ENCODE assay signal across 24 cellular contexts in the genomic region with DNA sequence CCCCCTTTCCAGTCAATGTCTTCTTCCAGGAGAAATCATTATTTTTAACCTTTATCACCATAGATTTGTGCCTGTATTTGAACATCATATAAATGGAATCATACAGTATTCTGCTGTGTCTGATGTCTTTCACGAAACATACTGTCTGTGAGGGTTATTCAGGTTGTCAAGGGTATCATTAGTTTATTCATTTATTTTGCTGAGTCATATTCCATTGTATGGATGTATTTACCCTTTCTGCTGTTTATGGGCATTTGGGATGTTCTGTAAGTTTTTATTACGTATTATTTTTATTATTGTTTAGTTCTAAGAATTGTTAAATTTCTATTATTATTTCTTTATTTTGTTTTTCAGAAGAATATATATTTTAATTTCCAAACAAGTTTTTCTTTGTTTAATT. TPM values are rescaled to one million over a fixed set of nuclear protein-coding genes. Genes with fewer than 3 reads are reported as not detected.
"Had no signal": no experiment of that assay in that cellular context is flagged by ENCODE, and none has a peak within 500 bp of the region (broad histone marks: within the 10 kb centered on the region; RNA-seq: fewer than 3 reads in every experiment).

No MANE protein-coding gene starts in this region.

- H3K36me3 ChIP-seq: breast epithelium had no signal

- H3K9me3 Mint-ChIP-seq: activated CD4-positive, alpha-beta T cell treated with anti-CD3 and anti-CD28 coated beads, Interleukin-2, amount 10 ng/mL, durations not matched to agents 7 days and 5 days; activated naive CD4-positive, alpha-beta T cell treated with anti-CD3 and anti-CD28 coated beads, Interleukin-2, amount 50 U/mL, for 24 hours; immature natural killer cell; nephron progenitor cell; stimulated activated effector memory CD8-positive, alpha-beta T cell treated with anti-CD3 and anti-CD28 coated beads, Interleukin-12 subunit alpha, Interleukin-12 subunit beta, amount 100 ng/mL, for 72 hours had no signal

- DNase-seq: activated CD4-positive, alpha-beta T cell treated with anti-CD3 and anti-CD28 coated beads, Interleukin-2, amount 10 ng/mL, durations not matched to agents 7 days and 5 days; activated CD8-positive, alpha-beta memory T cell treated with anti-CD3 and anti-CD28 coated beads for 24 hours; activated CD8-positive, alpha-beta memory T cell treated with anti-CD3 and anti-CD28 coated beads, Interleukin-2, amount 50 U/mL, for 48 hours; activated gamma-delta T cell; cerebellar nuclear complex; effector CD4-positive, alpha-beta T cell; esophagus squamous epithelium; immature natural killer cell; kidney glomerular epithelial cell; left ventricle myocardium inferior; nephron progenitor cell; nucleus accumbens; stimulated activated CD4-positive, alpha-beta T cell treated with anti-CD3 and anti-CD28 coated beads, Interleukin-4, amount 100 ng/mL, for 24 hours; T-helper 1 cell; T1000 had no signal

- H3K27me3 Mint-ChIP-seq: activated CD4-positive, alpha-beta T cell treated with anti-CD3 and anti-CD28 coated beads, Interleukin-2, amount 10 ng/mL, durations not matched to agents 7 days and 5 days; activated naive CD4-positive, alpha-beta T cell treated with anti-CD3 and anti-CD28 coated beads, Interleukin-2, amount 50 U/mL, for 24 hours had no signal

- H3K4me1 ChIP-seq: ascending aorta, breast epithelium, esophagus squamous epithelium, left ventricle myocardium inferior, sigmoid colon, upper lobe of right lung had no signal

- H3K27ac Mint-ChIP-seq: activated CD4-positive, alpha-beta T cell treated with anti-CD3 and anti-CD28 coated beads, Interleukin-2, amount 10 ng/mL, durations not matched to agents 7 days and 5 days; immature natural killer cell; nephron progenitor cell; stimulated activated effector memory CD8-positive, alpha-beta T cell treated with anti-CD3 and anti-CD28 coated beads, Interleukin-12 subunit alpha, Interleukin-12 subunit beta, amount 100 ng/mL, for 72 hours had no signal

- H3K27me3 ChIP-seq: ascending aorta, breast epithelium, esophagus squamous epithelium, sigmoid colon, upper lobe of right lung had no signal

- H3K4me3 ChIP-seq: ascending aorta, breast epithelium, esophagus squamous epithelium, left ventricle myocardium inferior, sigmoid colon, upper lobe of right lung had no signal

- FAIRE-seq: endothelial cell of umbilical vein had no signal

- H3K4me1 Mint-ChIP-seq: activated CD4-positive, alpha-beta T cell treated with anti-CD3 and anti-CD28 coated beads, Interleukin-2, amount 10 ng/mL, durations not matched to agents 7 days and 5 days; activated naive CD4-positive, alpha-beta T cell treated with anti-CD3 and anti-CD28 coated beads, Interleukin-2, amount 50 U/mL, for 24 hours; immature natural killer cell; nephron progenitor cell; stimulated activated effector memory CD8-positive, alpha-beta T cell treated with anti-CD3 and anti-CD28 coated beads, Interleukin-12 subunit alpha, Interleukin-12 subunit beta, amount 100 ng/mL, for 72 hours had no signal

- ATAC-seq: activated CD4-positive, CD25-positive, alpha-beta regulatory T cell treated with anti-CD3 and anti-CD28 coated beads, Interleukin-2, amount 50 U/mL, for 24 hours; stimulated activated effector memory CD8-positive, alpha-beta T cell treated with anti-CD3 and anti-CD28 coated beads, Interleukin-12 subunit alpha, Interleukin-12 subunit beta, amount 100 ng/mL, for 72 hours; upper lobe of right lung had no signal

- H3K4me3 Mint-ChIP-seq: activated CD4-positive, alpha-beta T cell treated with anti-CD3 and anti-CD28 coated beads, Interleukin-2, amount 10 ng/mL, durations not matched to agents 7 days and 5 days; activated naive CD4-positive, alpha-beta T cell treated with anti-CD3 and anti-CD28 coated beads, Interleukin-2, amount 50 U/mL, for 24 hours; immature natural killer cell; nephron progenitor cell; stimulated activated effector memory CD8-positive, alpha-beta T cell treated with anti-CD3 and anti-CD28 coated beads, Interleukin-12 subunit alpha, Interleukin-12 subunit beta, amount 100 ng/mL, for 72 hours had no signal

- H3K27ac ChIP-seq: ascending aorta, breast epithelium, esophagus squamous epithelium, left ventricle myocardium inferior, sigmoid colon, upper lobe of right lung had no signal

RNA-seq across cellular contexts. Expression of gene TTBK1, which starts 36.0 kb away (rescaled TPM):
- total RNA-seq: ascending aorta, endothelial cell of umbilical vein, myocyte had no signal
- polyA plus RNA-seq: immature natural killer cell had no signal
